In the genomic region with DNA sequence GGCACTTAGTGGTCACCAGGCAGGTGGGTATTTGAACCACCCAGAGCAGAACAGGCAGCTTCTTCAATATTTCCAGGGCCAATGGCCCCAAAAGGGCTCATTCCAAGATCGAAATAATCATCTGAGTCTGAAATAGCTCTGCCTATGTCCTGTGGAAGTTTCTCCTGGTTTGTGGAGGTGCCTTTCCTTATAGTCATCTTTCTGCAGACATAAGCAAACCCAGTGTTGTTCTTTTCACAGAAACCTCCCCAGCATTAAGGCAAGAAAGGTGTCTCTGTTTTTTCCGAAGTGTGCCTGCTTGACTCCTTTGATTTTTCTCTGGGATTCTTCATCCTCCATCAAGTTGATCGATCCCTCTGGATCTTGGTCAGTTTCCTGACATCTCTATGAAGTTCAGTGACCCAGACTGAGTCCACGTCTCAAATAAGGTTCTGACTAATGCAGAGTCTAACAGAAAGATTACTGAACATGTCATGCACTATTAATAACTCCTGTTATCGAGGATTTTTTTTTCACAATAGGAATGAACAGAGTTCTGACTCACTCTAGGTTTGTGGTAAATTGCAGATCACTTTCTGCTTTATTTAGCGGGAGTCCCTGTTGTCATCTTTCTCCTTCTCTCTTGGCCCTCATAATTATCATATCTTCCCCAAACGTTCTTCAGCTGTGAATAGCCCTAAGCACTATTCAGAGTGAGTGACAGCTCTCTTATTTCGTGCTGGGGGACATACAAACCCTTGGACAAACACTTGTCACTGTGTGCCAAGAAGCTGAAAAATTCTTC, we compare ENCODE assay signal across 8 cellular contexts. TPM values are rescaled to one million over a fixed set of nuclear protein-coding genes. Genes with fewer than 3 reads are reported as not detected.
A peak's percentile ranks its signal among the peaks of the same experiment; 100 is the strongest.
DNase-seq lines count a peak whose midpoint lies in the region; ATAC-seq and TF ChIP-seq lines count a peak whose summit lies in the region.

No MANE protein-coding gene starts in this region.

- no peak for TF ChIP-seq CTCF in adrenal gland (IDR thresholded peaks at IDR 0.05)

- H3K27ac Mint-ChIP-seq in T-cell = no peak overlapping the region

- CTCF ChIA-PET in T-cell (lab: Charles Lee) = interaction anchor here in 1 of 2 donors (0.8 kb wide), 1 partner anchor 10 kb away, joined by 4 read pairs; no protein-coding TSS in a partner anchor

- no peaks in the 10 kb centered on the region for H3K9me3 Mint-ChIP-seq in T-cell

- no peaks in the 10 kb centered on the region for H3K27me3 Mint-ChIP-seq in T-cell

- peak overlapping the region in 1 of 3 donors; percentile 12 for H3K4me3 Mint-ChIP-seq in T-cell

- H3K27ac ChIP-seq in adrenal gland = peak overlapping the region in 4 of 5 donors; percentile 69 to 85 (median 80)

- POLR2A ChIA-PET in T-cell (lab: Charles Lee) = no interaction called here

- H3K4me3 ChIP-seq in adrenal gland = peak overlapping the region in 1 of 4 donors; percentile 68

- ATAC-seq in GM21737 (IDR thresholded peaks at IDR 0.05; ENCODE audit: unreplicated experiment) (no peak), T-cell (replicated peaks in 1 of 4) (no peak), GM19452 (IDR thresholded peaks at IDR 0.05; ENCODE audit: unreplicated experiment) (no peak)

- TF ChIP-seq POLR2A in adrenal gland (IDR thresholded peaks at IDR 0.05) = peak in 1 of 2 donors; percentile 55

- H3K36me3 ChIP-seq in adrenal gland (replicated peaks in 1 of 2) = no peaks in the 10 kb centered on the region

- DNase-seq in AML-193 (lab: John Stamatoyannopoulos, UW) (peak; percentile 66 to 67), HT1080 (ENCODE audit: low read depth) (peak; percentile 92), adrenal gland (peak in 4 of 7 donors; percentile 44 to 58 (median 46)), kidney tubule cell (ENCODE audit: low spot score) (peak; percentile 95), NCI-H446 (lab: John Stamatoyannopoulos, UW) (no peak), T-cell (no peak)

- H3K4me1 Mint-ChIP-seq in T-cell = peaks cover 33 to 40% (median 35%) of the 10 kb centered on the region in 3 donors

- WGBS in adrenal gland, 4 donors = 25 to 39% (median 28%) methylated on average over 8 of the region's 8 CpGs

- H3K4me1 ChIP-seq in adrenal gland (replicated peaks in 1 of 2) = peaks cover 19 to 38% of the 10 kb centered on the region in 2 donors

- H3K27me3 ChIP-seq in adrenal gland = no peaks in the 10 kb centered on the region

- H3K36me3 Mint-ChIP-seq in T-cell = peaks cover 6% of the 10 kb centered on the region

- no peaks in the 10 kb centered on the region for H3K9me3 ChIP-seq in adrenal gland (replicated peaks in 1 of 3)

- intact Hi-C loops in adrenal gland (cut with DNase I) = no loop called here

RNA-seq across cellular contexts. Expression of gene LRRC3C, which starts 1.5 kb away (rescaled TPM):
- total RNA-seq in HT1080 (2014; rRNA removed; shearing (Covaris generic)) = not detected in 2 replicates
- polyA plus RNA-seq in HT1080 (2015; cell fraction: cytosol; rRNA removed) = not detected in 2 replicates
- not detected in 2 replicates for polyA plus RNA-seq in HT1080 (2015; cell fraction: nucleus; rRNA removed)
- total RNA-seq in adrenal gland = not detected
- polyA plus RNA-seq in adrenal gland = not detected
- not detected for total RNA-seq in T-cell

RNA-seq across cellular contexts. Expression of gene ORMDL3, which starts 1.7 kb away (rescaled TPM):
- 19.6 and 20.9 TPM in 2 replicates for total RNA-seq in HT1080 (2014; rRNA removed; shearing (Covaris generic))
- polyA plus RNA-seq in HT1080 (2015; cell fraction: cytosol; rRNA removed) = 21.6 and 21.7 TPM in 2 replicates
- 10.6 and 16.3 TPM in 2 replicates for polyA plus RNA-seq in HT1080 (2015; cell fraction: nucleus; rRNA removed)
- 10 to 100 TPM; 29.1 to 76.7 (median 50.9) TPM for total RNA-seq in adrenal gland
- polyA plus RNA-seq in adrenal gland = 100 to 1,000 TPM in 1 of 3 donors, 10 to 100 TPM in 2; 40.4 to 102 (median 52.1) TPM
- total RNA-seq in T-cell = 100 to 1,000 TPM in 4 of 5 donors, 10 to 100 TPM in 1; 88.3 to 164 (median 124) TPM

RNA-seq across cellular contexts. Expression of gene GSDMB, which starts 10.6 kb away (rescaled TPM):
- total RNA-seq in HT1080 (2014; rRNA removed; shearing (Covaris generic)) = 0.03 and 0.30 TPM in 2 replicates
- polyA plus RNA-seq in HT1080 (2015; cell fraction: cytosol; rRNA removed) = 0.12 and 0.34 TPM in 2 replicates
- polyA plus RNA-seq in HT1080 (2015; cell fraction: nucleus; rRNA removed) = 4.2 and 6.9 TPM in 2 replicates
- total RNA-seq in adrenal gland = 1 to 10 TPM in 4 of 8 donors, under 1 TPM in 3, not detected in 1; 0.53 to 3.0 (median 1.1) TPM
- 10 to 100 TPM in 2 of 3 donors, under 1 TPM in 1; 0.51 to 11.7 (median 10.0) TPM for polyA plus RNA-seq in adrenal gland
- total RNA-seq in T-cell = 10 to 100 TPM; 29.3 to 68.0 (median 51.4) TPM

RNA-seq across cellular contexts. Expression of gene GSDMA, which starts 33.7 kb away (rescaled TPM):
- not detected in 2 replicates for total RNA-seq in HT1080 (2014; rRNA removed; shearing (Covaris generic))
- 0.05 TPM in 1 of 2 replicates, not detected in the other for polyA plus RNA-seq in HT1080 (2015; cell fraction: cytosol; rRNA removed)
- not detected in 2 replicates for polyA plus RNA-seq in HT1080 (2015; cell fraction: nucleus; rRNA removed)
- total RNA-seq in adrenal gland = 1 to 10 TPM in 4 of 8 donors, under 1 TPM in 1, not detected in 3; 0.14 to 2.2 (median 1.4) TPM
- polyA plus RNA-seq in adrenal gland = under 1 TPM in 2 of 3 donors, not detected in 1; 0.20 to 0.53 TPM
- 1 to 10 TPM in 4 of 5 donors, under 1 TPM in 1; 0.86 to 7.6 (median 3.4) TPM for total RNA-seq in T-cell

RNA-seq across cellular contexts. Expression of gene PSMD3, which starts 51.5 kb away (rescaled TPM):
- 229 and 243 TPM in 2 replicates for total RNA-seq in HT1080 (2014; rRNA removed; shearing (Covaris generic))
- polyA plus RNA-seq in HT1080 (2015; cell fraction: cytosol; rRNA removed) = 134 and 150 TPM in 2 replicates
- polyA plus RNA-seq in HT1080 (2015; cell fraction: nucleus; rRNA removed) = 173 and 191 TPM in 2 replicates
- total RNA-seq in adrenal gland (100 to 1,000 TPM in 3 of 8 donors, 10 to 100 TPM in 5; 78.8 to 123 (median 97.3) TPM), T-cell (10 to 100 TPM; 60.8 to 69.0 (median 63.5) TPM)
- polyA plus RNA-seq in adrenal gland = 100 to 1,000 TPM in 1 of 3 donors, 10 to 100 TPM in 2; 42.8 to 109 (median 54.5) TPM

Comparison
In these comparisons a context has a peak if more than half of its experiments do, and no peak if none do; other contexts are left out.
1. DNase-seq: peak in AML-193 (2 of 2), HT1080 (single experiment), adrenal gland (4 of 7) and kidney tubule cell (single experiment); none in NCI-H446 (0 of 2) and T-cell (0 of 34).
2. RNA of gene GSDMB, which starts 10.6 kb away (total RNA-seq): 29.3 to 68.0 TPM in T-cell; 0.53 to 3.0 TPM in adrenal gland and 0.03 to 0.30 TPM in HT1080; every median in the first group is over 4 times any median in the second.